ENCODE assay signal across 8 cellular contexts in genomic region chr3:179526989-179527391, GRCh38. TPM values are rescaled to one million over a fixed set of nuclear protein-coding genes. Genes with fewer than 3 reads are reported as not detected.
DNase-seq lines count a peak whose midpoint lies in the region; ATAC-seq lines count a peak whose summit lies in the region.

No MANE protein-coding gene starts in this region.

- no peaks in the 10 kb centered on the region for H3K27me3 ChIP-seq in esophagus (ENCODE audit: control insufficient read depth in 1 of 2, insufficient read depth in 2 of 2, low read length in 2 of 2)
- no peaks in the 10 kb centered on the region for H3K27me3 ChIP-seq in muscle layer of colon (ENCODE audit: control insufficient read depth in 1 of 2, insufficient read depth in 2 of 2, low read length in 2 of 2)
- H3K27me3 ChIP-seq in effector memory CD4-positive, alpha-beta T cell (replicated peaks; ENCODE audit: control insufficient read depth, insufficient read depth, low read length, poor library complexity, severe bottlenecking): no peaks in the 10 kb centered on the region

- no peak overlapping the region for H3K4me3 ChIP-seq in esophagus (ENCODE audit: low read depth in 1 of 2, low read length in 2 of 2)
- peak overlapping the region in 1 of 2 donors; percentile 9 for H3K4me3 ChIP-seq in muscle layer of colon (ENCODE audit: low read depth in 1 of 2, low read length in 2 of 2)
- no peak overlapping the region for H3K4me3 ChIP-seq in effector memory CD4-positive, alpha-beta T cell (ENCODE audit: insufficient read depth, low read depth, low read length, poor library complexity, severe bottlenecking)

- peak overlapping the region; percentile 1 for H3K9ac ChIP-seq in muscle layer of colon (ENCODE audit: low read length)

- ATAC-seq in HG02981 (IDR thresholded peaks at IDR 0.05; ENCODE audit: unreplicated experiment) (no peak), HG03135 (IDR thresholded peaks at IDR 0.05; ENCODE audit: unreplicated experiment) (no peak)

- DNase-seq in DMS 273 treated with DMSO at 0.1 percent for 48 hours (lab: John Stamatoyannopoulos, UW): peak; percentile 45
- DNase-seq in NCI-H345 (lab: John Stamatoyannopoulos, UW): peak; percentile 69
- DNase-seq in NOMO-1 (lab: John Stamatoyannopoulos, UW; ENCODE audit: unreplicated experiment in 2 of 2): no peak
- no peak for DNase-seq in effector memory CD4-positive, alpha-beta T cell

- no peaks in the 10 kb centered on the region for H3K4me1 ChIP-seq in esophagus (ENCODE audit: control insufficient read depth in 2 of 2, insufficient read depth in 2 of 2, low read length in 1 of 2)
- peaks cover 14% of the 10 kb centered on the region for H3K4me1 ChIP-seq in muscle layer of colon (ENCODE audit: insufficient read depth, low read length)
- no peaks in the 10 kb centered on the region for H3K4me1 ChIP-seq in effector memory CD4-positive, alpha-beta T cell (ENCODE audit: control insufficient read depth, insufficient read depth, low read length, poor library complexity, severe bottlenecking)

- no peaks in the 10 kb centered on the region for H3K36me3 ChIP-seq in esophagus (ENCODE audit: control insufficient read depth in 2 of 2, insufficient read depth in 2 of 2, low read length in 1 of 2)
- no peaks in the 10 kb centered on the region for H3K36me3 ChIP-seq in muscle layer of colon (ENCODE audit: insufficient read depth, low read length)
- H3K36me3 ChIP-seq in effector memory CD4-positive, alpha-beta T cell (ENCODE audit: control insufficient read depth, insufficient read depth, low read length): no peaks in the 10 kb centered on the region

- H3K27ac ChIP-seq in esophagus (ENCODE audit: low read depth in 2 of 2, low read length in 1 of 2) (peak overlapping the region; percentile 16 to 47), muscle layer of colon (ENCODE audit: low read depth, low read length) (peak overlapping the region; percentile 47)
- H3K27ac ChIP-seq in effector memory CD4-positive, alpha-beta T cell (ENCODE audit: insufficient read depth, low read length, poor library complexity, severe bottlenecking): no peak overlapping the region

- WGBS in esophagus, 2 donors: 7 to 13% methylated on average over 3 of the region's 3 CpGs

- H3K9me3 ChIP-seq in esophagus (ENCODE audit: control insufficient read depth in 2 of 2, insufficient read depth in 1 of 2, low read depth in 1 of 2, low read length in 1 of 2) (no peaks in the 10 kb centered on the region), muscle layer of colon (ENCODE audit: low read length) (no peaks in the 10 kb centered on the region)
- no peaks in the 10 kb centered on the region for H3K9me3 ChIP-seq in effector memory CD4-positive, alpha-beta T cell (ENCODE audit: control insufficient read depth, low read length)

RNA-seq across cellular contexts. Expression of gene ACTL6A, which starts 35.7 kb away (rescaled TPM):
- polyA plus RNA-seq in esophagus: 10 to 100 TPM; 36.5 to 71.5 TPM

Comparison
In these comparisons a context has a peak if more than half of its experiments do, and no peak if none do; other contexts are left out.
1. DNase-seq: peak in DMS 273 treated with DMSO at 0.1 percent for 48 hours (single experiment) and NCI-H345 (single experiment); none in NOMO-1 (0 of 2) and effector memory CD4-positive, alpha-beta T cell (0 of 3).